Comparison of ENCODE assay signal across 9 cellular contexts in genomic region chrX:11423362-11423818, GRCh38.
DNase-seq lines count a peak whose midpoint lies in the region; ATAC-seq, FAIRE-seq and TF ChIP-seq lines count a peak whose summit lies in the region.
"Had no signal": no experiment of that assay in that cellular context is flagged by ENCODE, and none has a peak within 500 bp of the region (broad histone marks: within the 10 kb centered on the region; RNA-seq: fewer than 3 reads in every experiment).

No MANE protein-coding gene starts in this region.

- CTCF ChIA-PET in K562 (lab: Yijun Ruan, JAX; ENCODE audit: low intra/inter-chr PET ratio) = no interaction called here

- H3K27me3 ChIP-seq in K562 (ENCODE audit: control insufficient read depth in 2 of 2, insufficient read depth in 2 of 2, low read length in 2 of 2) (no peaks in the 10 kb centered on the region), rectal smooth muscle tissue (ENCODE audit: control insufficient read depth, insufficient read depth, low read length) (no peaks in the 10 kb centered on the region)

- TF ChIP-seq CTCF in K562 (IDR thresholded peaks at IDR 0.05 in 2 of 3, conservative IDR thresholded peaks at IDR 0.05 in 1 of 3; ENCODE audit: insufficient read depth in 2 of 3, low read depth in 1 of 3, low read length in 3 of 3) (no peak), type B pancreatic cell (conservative IDR thresholded peaks at IDR 0.05) (no peak)

- H3K27me3 Mint-ChIP-seq in type B pancreatic cell = peaks cover 6% of the 10 kb centered on the region

- H3K9me3 ChIP-seq in K562 (replicated peaks; ENCODE audit: control insufficient read depth, insufficient read depth, low read depth, low read length) = 0 out of 2 replicates have a peak, but pooled peaks cover 2% of the 10 kb centered on the region

- peak; percentile 29 for DNase-seq in AG20443 (ENCODE audit: low spot score)
- peak; percentile 34 to 89 (median 56) for DNase-seq in K562 (ENCODE audit: extremely low read depth in 1 of 4, low spot score in 3 of 4)
- no peak for DNase-seq in NCI-H2196 (lab: John Stamatoyannopoulos, UW; ENCODE audit: unreplicated experiment)
- no peak for DNase-seq in stimulated activated naive CD8-positive, alpha-beta T cell treated with anti-CD3 and anti-CD28 coated beads, Interleukin-15, Interleukin-2, amounts not matched to agents 100 U/mL and 50 U/mL, for 24 hours
- DNase-seq in type B pancreatic cell (ENCODE audit: extremely low spot score, unreplicated experiment) = no peak

- in situ Hi-C loops in K562 (cut with MboI) = no loop called here

- H3K79me2 ChIP-seq in K562 (ENCODE audit: control insufficient read depth, insufficient read depth, low read length) = peaks cover 98% of the 10 kb centered on the region

- H3K36me3 ChIP-seq in K562 (ENCODE audit: control insufficient read depth, insufficient read depth, low read length) = peaks cover 32% of the 10 kb centered on the region
- H3K36me3 ChIP-seq in rectal smooth muscle tissue (ENCODE audit: control insufficient read depth, insufficient read depth, low read length) = no peaks in the 10 kb centered on the region

- TF ChIP-seq RAD21 in K562 (CRISPR knock-in tag; conservative IDR thresholded peaks at IDR 0.05 in 1 of 2, IDR thresholded peaks at IDR 0.05 in 1 of 2) = no peak

- H3K27ac Mint-ChIP-seq in type B pancreatic cell = no peak overlapping the region

- TF ChIP-seq POLR2A in K562 (conservative IDR thresholded peaks at IDR 0.05) = peak; percentile 73

- peaks cover 13 to 62% of the 10 kb centered on the region in 2 experiments for H3K4me1 ChIP-seq in K562 (replicated peaks in 1 of 2; ENCODE audit: control insufficient read depth in 2 of 2, insufficient read depth in 2 of 2, low read length in 2 of 2)
- peaks cover 4% of the 10 kb centered on the region for H3K4me1 ChIP-seq in rectal smooth muscle tissue (ENCODE audit: control insufficient read depth, insufficient read depth, low read length)

- WGBS in K562 (ENCODE audit: insufficient coverage, low coverage, missing lambda C conversion rate) = 10% methylated on average over 1 of the region's 1 CpG

- no peak overlapping the region for H2AFZ ChIP-seq in K562 (ENCODE audit: low read depth, low read length)

- BruUV-seq in K562 (replicated peaks; lab: Mats Ljungman, UMichigan) = no TSS peak

- peak overlapping the region; percentile 96 for H3K4me2 ChIP-seq in K562 (ENCODE audit: insufficient read depth, low read length)

- no peak overlapping the region for H3K4me3 Mint-ChIP-seq in type B pancreatic cell

- FAIRE-seq in K562 (lab: Jason Lieb, UNC) = peak; percentile 90
- FAIRE-seq: G401.6 had no signal

- no peaks in the 10 kb centered on the region for H3K9me1 ChIP-seq in K562 (ENCODE audit: control insufficient read depth, insufficient read depth, low read length)

- intact Hi-C loops in K562 (cut with micrococcal nuclease) = loop anchor here (2.0 kb wide), 1 partner anchor 15 kb away; no protein-coding TSS in a partner anchor

- H3K4me3 ChIP-seq in K562 (peak overlapping the region; percentile 11; the same call in 1 of the 2 replicates), rectal smooth muscle tissue (ENCODE audit: low read length) (no peak overlapping the region)

- H3K27ac ChIP-seq in K562 (ENCODE audit: extremely low read depth, low read depth, low read length) (peak overlapping the region; percentile 92), rectal smooth muscle tissue (ENCODE audit: low read depth, low read length) (peak overlapping the region; percentile 40)

- H4K20me1 ChIP-seq in K562 (replicated peaks; ENCODE audit: control insufficient read depth, insufficient read depth, low read length) = no peaks in the 10 kb centered on the region

- ATAC-seq in GM19455 (IDR thresholded peaks at IDR 0.05; ENCODE audit: unreplicated experiment) (peak; percentile 84), HG03520 (IDR thresholded peaks at IDR 0.05; ENCODE audit: unreplicated experiment) (peak; percentile 94), K562 (peak; percentile 64)
- ATAC-seq in stimulated activated naive CD8-positive, alpha-beta T cell treated with anti-CD3 and anti-CD28 coated beads, Interleukin-15, Interleukin-2, amounts not matched to agents 100 U/mL and 50 U/mL, for 24 hours = no peak

- H3K36me3 Mint-ChIP-seq in type B pancreatic cell = no peaks in the 10 kb centered on the region

- TF ChIP-seq EP300 in K562 (IDR thresholded peaks at IDR 0.05; ENCODE audit: low read length) = peak; percentile 74

- peak overlapping the region; percentile 73 to 92; a peak in 3 of 4 replicates for H3K9ac ChIP-seq in K562 (ENCODE audit: insufficient read depth in 1 of 2, low read depth in 2 of 2, low read length in 2 of 2)
- H3K9ac ChIP-seq in rectal smooth muscle tissue (ENCODE audit: low read length) = no peak overlapping the region

- H3K4me1 Mint-ChIP-seq in type B pancreatic cell (ENCODE audit: unreplicated experiment) = peaks cover 4% of the 10 kb centered on the region

- POLR2A ChIA-PET in K562 (lab: Yijun Ruan, JAX) = interaction anchor here (0.6 to 2.0 kb wide), 12 partner anchors 11 to 1960 kb away, joined by 3 to 10 read pairs (median 4); no protein-coding TSS in a partner anchor

- H3K9me3 Mint-ChIP-seq in type B pancreatic cell = peaks cover 4% of the 10 kb centered on the region

TF ChIP-seq in K562, 482 proteins besides CTCF, POLR2A, EP300 and RAD21 (continues in another document):
- no peak for TF ChIP-seq TAF15 (IDR thresholded peaks at IDR 0.05; ENCODE audit: low read depth, low read length)
- TF ChIP-seq RBM14 (IDR thresholded peaks at IDR 0.05; ENCODE audit: borderline replicate concordance, insufficient read depth, low read depth, low read length) = no peak
- TF ChIP-seq, protein P1, sequence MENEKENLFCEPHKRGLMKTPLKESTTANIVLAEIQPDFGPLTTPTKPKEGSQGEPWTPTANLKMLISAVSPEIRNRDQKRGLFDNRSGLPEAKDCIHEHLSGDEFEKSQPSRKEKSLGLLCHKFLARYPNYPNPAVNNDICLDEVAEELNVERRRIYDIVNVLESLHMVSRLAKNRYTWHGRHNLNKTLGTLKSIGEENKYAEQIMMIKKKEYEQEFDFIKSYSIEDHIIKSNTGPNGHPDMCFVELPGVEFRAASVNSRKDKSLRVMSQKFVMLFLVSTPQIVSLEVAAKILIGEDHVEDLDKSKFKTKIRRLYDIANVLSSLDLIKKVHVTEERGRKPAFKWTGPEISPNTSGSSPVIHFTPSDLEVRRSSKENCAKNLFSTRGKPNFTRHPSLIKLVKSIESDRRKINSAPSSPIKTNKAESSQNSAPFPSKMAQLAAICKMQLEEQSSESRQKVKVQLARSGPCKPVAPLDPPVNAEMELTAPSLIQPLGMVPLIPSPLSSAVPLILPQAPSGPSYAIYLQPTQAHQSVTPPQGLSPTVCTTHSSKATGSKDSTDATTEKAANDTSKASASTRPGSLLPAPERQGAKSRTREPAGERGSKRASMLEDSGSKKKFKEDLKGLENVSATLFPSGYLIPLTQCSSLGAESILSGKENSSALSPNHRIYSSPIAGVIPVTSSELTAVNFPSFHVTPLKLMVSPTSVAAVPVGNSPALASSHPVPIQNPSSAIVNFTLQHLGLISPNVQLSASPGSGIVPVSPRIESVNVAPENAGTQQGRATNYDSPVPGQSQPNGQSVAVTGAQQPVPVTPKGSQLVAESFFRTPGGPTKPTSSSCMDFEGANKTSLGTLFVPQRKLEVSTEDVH (IDR thresholded peaks at IDR 0.05; ENCODE audit: low read depth, partially characterized antibody) = no peak
- peak in 1 of 2 experiments; percentile 46; a peak in 1 of 4 replicates for TF ChIP-seq HDAC1 (IDR thresholded peaks at IDR 0.05)
- 0 out of 2 replicates have a peak, but pooled peaks have one; percentile 39 for TF ChIP-seq EP400 (IDR thresholded peaks at IDR 0.05)
- no peak for TF ChIP-seq HMGN3 (IDR thresholded peaks at IDR 0.05; ENCODE audit: borderline replicate concordance, extremely low read depth, insufficient read length, low read depth, low read length)
- no peak for TF ChIP-seq ZNF239 (CRISPR knock-in tag; IDR thresholded peaks at IDR 0.05)
- no peak for TF ChIP-seq ZNF695 (CRISPR knock-in tag; IDR thresholded peaks at IDR 0.05)
- TF ChIP-seq ZNF41 (CRISPR knock-in tag; conservative IDR thresholded peaks at IDR 0.05) = no peak
- no peak for TF ChIP-seq HNRNPL (IDR thresholded peaks at IDR 0.05; ENCODE audit: low read depth, low read length)
- no peak for TF ChIP-seq ZNF507 (tag; conservative IDR thresholded peaks at IDR 0.05)
- TF ChIP-seq ZNF24 (IDR thresholded peaks at IDR 0.05) = peak; percentile 59; the same call in 1 of the 2 replicates
- TF ChIP-seq, protein P2, sequence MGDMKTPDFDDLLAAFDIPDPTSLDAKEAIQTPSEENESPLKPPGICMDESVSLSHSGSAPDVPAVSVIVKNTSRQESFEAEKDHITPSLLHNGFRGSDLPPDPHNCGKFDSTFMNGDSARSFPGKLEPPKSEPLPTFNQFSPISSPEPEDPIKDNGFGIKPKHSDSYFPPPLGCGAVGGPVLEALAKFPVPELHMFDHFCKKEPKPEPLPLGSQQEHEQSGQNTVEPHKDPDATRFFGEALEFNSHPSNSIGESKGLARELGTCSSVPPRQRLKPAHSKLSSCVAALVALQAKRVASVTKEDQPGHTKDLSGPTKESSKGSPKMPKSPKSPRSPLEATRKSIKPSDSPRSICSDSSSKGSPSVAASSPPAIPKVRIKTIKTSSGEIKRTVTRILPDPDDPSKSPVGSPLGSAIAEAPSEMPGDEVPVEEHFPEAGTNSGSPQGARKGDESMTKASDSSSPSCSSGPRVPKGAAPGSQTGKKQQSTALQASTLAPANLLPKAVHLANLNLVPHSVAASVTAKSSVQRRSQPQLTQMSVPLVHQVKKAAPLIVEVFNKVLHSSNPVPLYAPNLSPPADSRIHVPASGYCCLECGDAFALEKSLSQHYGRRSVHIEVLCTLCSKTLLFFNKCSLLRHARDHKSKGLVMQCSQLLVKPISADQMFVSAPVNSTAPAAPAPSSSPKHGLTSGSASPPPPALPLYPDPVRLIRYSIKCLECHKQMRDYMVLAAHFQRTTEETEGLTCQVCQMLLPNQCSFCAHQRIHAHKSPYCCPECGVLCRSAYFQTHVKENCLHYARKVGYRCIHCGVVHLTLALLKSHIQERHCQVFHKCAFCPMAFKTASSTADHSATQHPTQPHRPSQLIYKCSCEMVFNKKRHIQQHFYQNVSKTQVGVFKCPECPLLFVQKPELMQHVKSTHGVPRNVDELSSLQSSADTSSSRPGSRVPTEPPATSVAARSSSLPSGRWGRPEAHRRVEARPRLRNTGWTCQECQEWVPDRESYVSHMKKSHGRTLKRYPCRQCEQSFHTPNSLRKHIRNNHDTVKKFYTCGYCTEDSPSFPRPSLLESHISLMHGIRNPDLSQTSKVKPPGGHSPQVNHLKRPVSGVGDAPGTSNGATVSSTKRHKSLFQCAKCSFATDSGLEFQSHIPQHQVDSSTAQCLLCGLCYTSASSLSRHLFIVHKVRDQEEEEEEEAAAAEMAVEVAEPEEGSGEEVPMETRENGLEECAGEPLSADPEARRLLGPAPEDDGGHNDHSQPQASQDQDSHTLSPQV (IDR thresholded peaks at IDR 0.05) = peak; percentile 94
- TF ChIP-seq THRAP3 (IDR thresholded peaks at IDR 0.05; ENCODE audit: borderline replicate concordance) = no peak
- no peak for TF ChIP-seq SMARCC2 (IDR thresholded peaks at IDR 0.05; ENCODE audit: low read depth)
- no peak for TF ChIP-seq BRD4 (IDR thresholded peaks at IDR 0.05)
- no peak for TF ChIP-seq ZNF124 (CRISPR knock-in tag; IDR thresholded peaks at IDR 0.05)

Comparison
In these comparisons a context has a peak if more than half of its experiments do, and no peak if none do; other contexts are left out.
1. DNase-seq: peak in AG20443 (single experiment) and K562 (4 of 4); none in NCI-H2196 (single experiment), stimulated activated naive CD8-positive, alpha-beta T cell treated with anti-CD3 and anti-CD28 coated beads, Interleukin-15, Interleukin-2, amounts not matched to agents 100 U/mL and 50 U/mL, for 24 hours (single experiment) and type B pancreatic cell (single experiment).